ENCODE assay signal across 24 cellular contexts in genomic region chr2:164953279-164953678, GRCh38. TPM values are rescaled to one million over a fixed set of nuclear protein-coding genes. Genes with fewer than 3 reads are reported as not detected.
"Had no signal": no experiment of that assay in that cellular context is flagged by ENCODE, and none has a peak within 500 bp of the region (broad histone marks: within the 10 kb centered on the region; RNA-seq: fewer than 3 reads in every experiment).

No MANE protein-coding gene starts in this region.

- H3K36me3 ChIP-seq: breast epithelium had no signal

- H3K9me3 Mint-ChIP-seq: activated naive CD4-positive, alpha-beta T cell treated with anti-CD3 and anti-CD28 coated beads, Interleukin-2, amount 50 U/mL, for 24 hours; activated T-cell treated with anti-CD3 and anti-CD28 coated beads, Interleukin-2, amount 50 U/mL, for 24 hours; activated T-helper 1 cell treated with anti-CD3 and anti-CD28 coated beads, Interleukin-12 subunit alpha, Interleukin-12 subunit beta, Interleukin-2, Interleukin-4 antibody, amounts not matched to agents 30 ng/mL and 10 ng/mL and 1 ng/mL, durations not matched to agents 14 hours and 24 hours and 36 hours; T-helper 1 cell treated with Interleukin-12 subunit alpha and Interleukin-12 subunit beta and Interleukin-4 antibody, amounts not matched to agents 30 μg/mL and 1 μg/mL, for 36 hours; WTC11 had no signal

- H3K4me1 ChIP-seq: breast epithelium had no signal

- H3K27ac ChIP-seq: breast epithelium, KMS-11 had no signal

- DNase-seq: activated CD4-positive, alpha-beta T cell treated with anti-CD3 and anti-CD28 coated beads for 48 hours; activated CD4-positive, alpha-beta T cell treated with anti-CD3 and anti-CD28 coated beads, Interleukin-2, amount 50 U/mL, for 4 hours; activated CD4-positive, CD25-positive, alpha-beta regulatory T cell treated with anti-CD3 and anti-CD28 coated beads, Interleukin-2, amount 50 U/mL, for 72 hours; activated CD8-positive, alpha-beta memory T cell treated with anti-CD3 and anti-CD28 coated beads, Interleukin-2, amount 10 ng/mL, durations not matched to agents 7 days and 5 days; activated effector memory CD4-positive, alpha-beta T cell treated with Interleukin-2 at 50 U/mL for 16 hours; activated naive CD4-positive, alpha-beta T cell; activated T-cell treated with anti-CD3 and anti-CD28 coated beads, Interleukin-2, amount 50 U/mL, for 24 hours; aorta; caudate nucleus; NCI-H1105 treated with DMSO at 0.1 percent for 48 hours; NCI-H1436 treated with DMSO at 0.1 percent for 48 hours; NCI-H187; NCI-H446; NCI-H524 treated with DMSO at 0.1 percent for 48 hours; NCI-H748 treated with DMSO at 0.1 percent for 48 hours; SIG-M5 had no signal

- H3K9ac ChIP-seq: KMS-11 had no signal

- ATAC-seq: activated CD8-positive, alpha-beta memory T cell treated with anti-CD3 and anti-CD28 coated beads, Interleukin-2, amount 10 ng/mL, durations not matched to agents 7 days and 5 days; WTC11 had no signal

- H3K4me3 Mint-ChIP-seq: activated CD8-positive, alpha-beta memory T cell treated with anti-CD3 and anti-CD28 coated beads, Interleukin-2, amount 10 ng/mL, durations not matched to agents 7 days and 5 days; activated naive CD4-positive, alpha-beta T cell treated with anti-CD3 and anti-CD28 coated beads, Interleukin-2, amount 50 U/mL, for 24 hours; activated T-cell treated with anti-CD3 and anti-CD28 coated beads, Interleukin-2, amount 50 U/mL, for 24 hours; activated T-helper 1 cell treated with anti-CD3 and anti-CD28 coated beads, Interleukin-12 subunit alpha, Interleukin-12 subunit beta, Interleukin-2, Interleukin-4 antibody, amounts not matched to agents 30 ng/mL and 10 ng/mL and 1 ng/mL, durations not matched to agents 14 hours and 24 hours and 36 hours; T-helper 1 cell treated with Interleukin-12 subunit alpha and Interleukin-12 subunit beta and Interleukin-4 antibody, amounts not matched to agents 30 μg/mL and 1 μg/mL, for 36 hours; WTC11 had no signal

- H3K27me3 ChIP-seq: breast epithelium had no signal

- H3K27ac Mint-ChIP-seq: activated CD8-positive, alpha-beta memory T cell treated with anti-CD3 and anti-CD28 coated beads, Interleukin-2, amount 10 ng/mL, durations not matched to agents 7 days and 5 days; activated naive CD4-positive, alpha-beta T cell treated with anti-CD3 and anti-CD28 coated beads, Interleukin-2, amount 50 U/mL, for 24 hours; activated T-cell treated with anti-CD3 and anti-CD28 coated beads, Interleukin-2, amount 50 U/mL, for 24 hours; activated T-helper 1 cell treated with anti-CD3 and anti-CD28 coated beads, Interleukin-12 subunit alpha, Interleukin-12 subunit beta, Interleukin-2, Interleukin-4 antibody, amounts not matched to agents 30 ng/mL and 10 ng/mL and 1 ng/mL, durations not matched to agents 14 hours and 24 hours and 36 hours; T-helper 1 cell treated with Interleukin-12 subunit alpha and Interleukin-12 subunit beta and Interleukin-4 antibody, amounts not matched to agents 30 μg/mL and 1 μg/mL, for 36 hours; WTC11 had no signal

- H3K4me3 ChIP-seq: breast epithelium had no signal

- H3K9me3 ChIP-seq: breast epithelium had no signal

- H3K4me1 Mint-ChIP-seq: activated CD8-positive, alpha-beta memory T cell treated with anti-CD3 and anti-CD28 coated beads, Interleukin-2, amount 10 ng/mL, durations not matched to agents 7 days and 5 days; activated naive CD4-positive, alpha-beta T cell treated with anti-CD3 and anti-CD28 coated beads, Interleukin-2, amount 50 U/mL, for 24 hours had no signal

- H3K4me2 ChIP-seq: KMS-11 had no signal

- H3K36me3 Mint-ChIP-seq: activated CD8-positive, alpha-beta memory T cell treated with anti-CD3 and anti-CD28 coated beads, Interleukin-2, amount 10 ng/mL, durations not matched to agents 7 days and 5 days; activated naive CD4-positive, alpha-beta T cell treated with anti-CD3 and anti-CD28 coated beads, Interleukin-2, amount 50 U/mL, for 24 hours; WTC11 had no signal

RNA-seq across cellular contexts. Expression of gene SLC38A11, which starts 2.0 kb away (rescaled TPM):
- total RNA-seq: activated CD8-positive, alpha-beta memory T cell treated with anti-CD3 and anti-CD28 coated beads, Interleukin-2, amount 10 ng/mL, durations not matched to agents 7 days and 5 days; activated T-helper 1 cell treated with anti-CD3 and anti-CD28 coated beads, Interleukin-12 subunit alpha, Interleukin-12 subunit beta, Interleukin-2, Interleukin-4 antibody, amounts not matched to agents 30 ng/mL and 10 ng/mL and 1 ng/mL, durations not matched to agents 14 hours and 24 hours and 36 hours; OCI-LY7; RPMI7951; WTC11 had no signal
